Comparison of ENCODE assay signal across 8 cellular contexts in the genomic region with DNA sequence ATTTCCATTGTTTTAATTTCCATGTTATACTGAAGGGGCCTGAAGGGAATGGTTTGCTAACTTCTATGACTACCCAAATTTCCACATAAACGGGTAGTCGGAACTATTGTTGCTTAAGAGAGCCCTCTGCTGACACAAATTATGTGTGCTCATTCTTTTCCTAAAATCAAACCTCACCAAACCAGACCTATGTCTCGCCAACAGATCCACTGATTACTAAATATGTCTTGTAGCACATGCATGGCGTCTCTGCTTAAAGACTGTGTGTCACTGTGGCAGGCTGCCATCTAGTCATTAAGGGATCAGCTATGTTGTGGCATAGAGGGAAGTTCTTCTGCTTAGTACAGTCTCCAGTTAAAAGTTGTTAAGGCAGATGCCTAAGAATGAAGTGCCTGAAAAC. TPM values are rescaled to one million over a fixed set of nuclear protein-coding genes. Genes with fewer than 3 reads are reported as not detected.
DNase-seq lines count a peak whose midpoint lies in the region; ATAC-seq, FAIRE-seq and TF ChIP-seq lines count a peak whose summit lies in the region.

No MANE protein-coding gene starts in this region.

- DNase-seq in GM10248 (ENCODE audit: extremely low spot score) (peak; percentile 22), NCI-H1694 treated with DMSO at 0.1 percent for 48 hours (lab: John Stamatoyannopoulos, UW) (peak; percentile 53), bronchial epithelial cell (ENCODE audit: low read depth) (peak; percentile 74), lower lobe of right lung (no peak), GM19238 (ENCODE audit: insufficient read length, low spot score) (no peak)
- DNase-seq in activated CD4-positive, CD25-positive, alpha-beta regulatory T cell treated with anti-CD3 and anti-CD28 coated beads, Interleukin-2, amount 50 U/mL, for 72 hours = no peak

- H3K36me3 ChIP-seq in bronchial epithelial cell (ENCODE audit: control insufficient read depth, insufficient read depth, low read length) (peaks cover 2% of the 10 kb centered on the region), lower lobe of right lung (no peaks in the 10 kb centered on the region)

- no peaks in the 10 kb centered on the region for H3K4me1 ChIP-seq in lower lobe of right lung

- TF ChIP-seq CTCF in GM10248 (IDR thresholded peaks at IDR 0.05; ENCODE audit: control extremely low read depth, extremely low read depth, low read depth, missing control alignments) (peak; percentile 41), bronchial epithelial cell (IDR thresholded peaks at IDR 0.05; ENCODE audit: insufficient read depth, low read length, severe bottlenecking) (peak; percentile 35), lower lobe of right lung (IDR thresholded peaks at IDR 0.05) (peak; percentile 33)

- H3K27me3 ChIP-seq in bronchial epithelial cell (ENCODE audit: control insufficient read depth, insufficient read depth, low read length) (no peaks in the 10 kb centered on the region), lower lobe of right lung (ENCODE audit: low read depth) (no peaks in the 10 kb centered on the region)

- ATAC-seq in lower lobe of right lung (peak; percentile 64 to 66), GM18907 (IDR thresholded peaks at IDR 0.05; ENCODE audit: unreplicated experiment) (no peak), HG03025 (IDR thresholded peaks at IDR 0.05; ENCODE audit: low FRiP score, unreplicated experiment) (no peak)

- no peak overlapping the region for H3K27ac ChIP-seq in lower lobe of right lung

- H3K4me3 ChIP-seq in bronchial epithelial cell (ENCODE audit: low read depth, low read length) (no peak overlapping the region), lower lobe of right lung (no peak overlapping the region)

- POLR2A ChIA-PET in GM10248 (lab: Yijun Ruan, JAX) = no interaction called here

- intact Hi-C loops in lower lobe of right lung (cut with DNase I) = loop anchor here (10.0 kb wide), 1 partner anchor 123 kb away; no protein-coding TSS in a partner anchor

- H3K9me3 ChIP-seq in lower lobe of right lung = no peaks in the 10 kb centered on the region

- CTCF ChIA-PET in GM10248 (lab: Yijun Ruan, JAX) = interaction anchor here (0.7 to 8.1 kb wide), 13 partner anchors 7 to 1429 kb away, joined by 3 to 124 read pairs (median 4); a partner anchor contains a TSS

- no peak for FAIRE-seq in bronchial epithelial cell (lab: Jason Lieb, UNC)

RNA-seq across cellular contexts. Expression of a gene that starts 25.1 kb away (rescaled TPM):
- total RNA-seq in bronchial epithelial cell = 23.7 and 35.8 TPM in 2 replicates
- 19.8 TPM for total RNA-seq in lower lobe of right lung

RNA-seq across cellular contexts. Expression of a gene that starts 32.6 kb away (rescaled TPM):
- total RNA-seq in bronchial epithelial cell (not detected in 2 replicates), lower lobe of right lung (3.0 TPM)

Comparison
In these comparisons a context has a peak if more than half of its experiments do, and no peak if none do; other contexts are left out.
1. DNase-seq: peak in GM10248 (single experiment), NCI-H1694 treated with DMSO at 0.1 percent for 48 hours (single experiment) and bronchial epithelial cell (single experiment); none in lower lobe of right lung (single experiment), GM19238 (single experiment) and activated CD4-positive, CD25-positive, alpha-beta regulatory T cell treated with anti-CD3 and anti-CD28 coated beads, Interleukin-2, amount 50 U/mL, for 72 hours (single experiment).
2. ATAC-seq: peak in lower lobe of right lung (2 of 2); none in GM18907 (single experiment) and HG03025 (single experiment).
3. Peak in every context shown above with its lines, with median percentiles within 50 percentile points of each other: CTCF ChIP-seq.